Comparison of ENCODE assay signal across 8 cellular contexts in genomic region chr10:84537447-84537931, GRCh38.
A peak's percentile ranks its signal among the peaks of the same experiment; 100 is the strongest.
DNase-seq lines count a peak whose midpoint lies in the region; ATAC-seq, FAIRE-seq and TF ChIP-seq lines count a peak whose summit lies in the region.

No MANE protein-coding gene starts in this region.

- POLR2A ChIA-PET in IMR-90 (lab: Charles Lee; ENCODE audit: unreplicated experiment) (no interaction called here), PC-3 (lab: Charles Lee; ENCODE audit: unreplicated experiment) (no interaction called here)

- CTCF ChIA-PET in IMR-90 (lab: Yijun Ruan, JAX), result interaction anchor here (0.6 to 4.5 kb wide), 25 partner anchors 11 to 389 kb away, joined by 3 to 54 read pairs (median 4); partner anchors contain the start of gene CCSER2
- CTCF ChIA-PET in PC-3 (lab: Charles Lee), result interaction anchor here (0.6 to 1.4 kb wide), 11 partner anchors 15 to 273 kb away, joined by 3 to 18 read pairs (median 3); no protein-coding TSS in a partner anchor

- H3K56ac ChIP-seq in IMR-90 (ENCODE audit: extremely low read depth, insufficient read depth, low read length), result no peak overlapping the region

- H2AFZ ChIP-seq in IMR-90 (replicated peaks; ENCODE audit: low read length, poor library complexity), result no peak overlapping the region
- no peak overlapping the region for H2AFZ ChIP-seq in PC-3 (ENCODE audit: low read length)

- H3K9ac ChIP-seq in IMR-90 (ENCODE audit: low read depth, low read length) (no peak overlapping the region), PC-3 (ENCODE audit: low read length) (no peak overlapping the region)

- in situ Hi-C loops in IMR-90 (cut with MboI; ENCODE audit: low sequenced_read_pairs), result loop anchor here (10.0 kb wide), 1 partner anchor 393 kb away; no protein-coding TSS in a partner anchor
- in situ Hi-C loops in astrocyte of the cerebellum (cut with HindIII; ENCODE audit: low sequenced_read_pairs), result no loop called here

- dilution Hi-C loops in IMR-90 (cut with HindIII; ENCODE audit: low sequenced_read_pairs, unreplicated experiment), result no loop called here

- peak; percentile 95 for TF ChIP-seq RAD21 in IMR-90 (IDR thresholded peaks at IDR 0.05; ENCODE audit: low read length)

- H2AK9ac ChIP-seq in IMR-90 (replicated peaks; ENCODE audit: low read depth, low read length, poor library complexity), result no peak overlapping the region

- peak; percentile 39 for DNase-seq in 8988T
- DNase-seq in IMR-90, result peak; percentile 59
- peak; percentile 75 for DNase-seq in PC-3
- DNase-seq in astrocyte of the cerebellum (ENCODE audit: low read depth), result peak; percentile 36
- peak; percentile 20 to 77 for DNase-seq in hippocampal formation (lab: John Stamatoyannopoulos, UW)
- peak; percentile 25 to 30 for DNase-seq in stimulated activated CD4-positive, alpha-beta T cell treated with anti-CD3 and anti-CD28 coated beads, Interleukin-1b, Interleukin-23, amount 100 ng/mL, for 4 hours (ENCODE audit: low read depth in 2 of 2)

- H3K4me1 ChIP-seq in IMR-90 (ENCODE audit: control insufficient read depth, insufficient read depth, low read length) (peaks cover 8% of the 10 kb centered on the region), PC-3 (ENCODE audit: insufficient read depth, low read length) (peaks cover 10% of the 10 kb centered on the region)

- H3K18ac ChIP-seq in IMR-90 (ENCODE audit: low read depth, low read length), result no peak overlapping the region

- H3K9me3 ChIP-seq in IMR-90 (ENCODE audit: control insufficient read depth, insufficient read depth, low read length) (no peaks in the 10 kb centered on the region), PC-3 (ENCODE audit: low read length) (no peaks in the 10 kb centered on the region)

- H4K8ac ChIP-seq in IMR-90 (ENCODE audit: low read depth in 2 of 2, low read length in 2 of 2), result no peak overlapping the region

- H3K36me3 ChIP-seq in IMR-90 (ENCODE audit: control insufficient read depth, insufficient read depth, low read length) (no peaks in the 10 kb centered on the region), PC-3 (ENCODE audit: low read depth, low read length) (no peaks in the 10 kb centered on the region)

- H4K91ac ChIP-seq in IMR-90 (ENCODE audit: insufficient read depth, low read depth, low read length), result no peak overlapping the region

- no peak overlapping the region for H3K4me3 ChIP-seq in IMR-90 (ENCODE audit: insufficient read depth, low read depth, low read length)
- H3K4me3 ChIP-seq in PC-3 (ENCODE audit: low read length), result no peak overlapping the region
- no peak overlapping the region for H3K4me3 ChIP-seq in astrocyte of the cerebellum (ENCODE audit: low read depth, low read length)

- H3K9me2 ChIP-seq in PC-3 (replicated peaks; ENCODE audit: low read length), result no peaks in the 10 kb centered on the region

- no CpG with 5 or more reads among the region's 8 CpGs for WGBS in IMR-90 (ENCODE audit: extremely low coverage in 2 of 2, insufficient read length in 1 of 2), 2 experiments

- no peak for TF ChIP-seq POLR2A in IMR-90 (IDR thresholded peaks at IDR 0.05; ENCODE audit: low read depth, low read length)

- H4K20me1 ChIP-seq in IMR-90 (ENCODE audit: insufficient read depth, low read length), result no peaks in the 10 kb centered on the region
- no peaks in the 10 kb centered on the region for H4K20me1 ChIP-seq in PC-3 (ENCODE audit: low read length)

- H4K5ac ChIP-seq in IMR-90 (ENCODE audit: low read depth, low read length), result no peak overlapping the region

- no peaks in the 10 kb centered on the region for H3K79me1 ChIP-seq in IMR-90 (ENCODE audit: low read depth in 1 of 2, low read length in 2 of 2)

- H3K9me1 ChIP-seq in IMR-90 (ENCODE audit: insufficient read depth, low read length), result peaks cover 2% of the 10 kb centered on the region; the same call in 1 of the 2 replicates

- peak; percentile 74 for ATAC-seq in GM21825 (IDR thresholded peaks at IDR 0.05; ENCODE audit: unreplicated experiment)
- ATAC-seq in IMR-90 (ENCODE audit: low read depth), result peak; percentile 63
- ATAC-seq in PC-3, result peak; percentile 62

- H2BK5ac ChIP-seq in IMR-90 (ENCODE audit: low read depth, low read length, poor library complexity, severe bottlenecking), result no peak overlapping the region

- BruUV-seq in IMR-90 (replicated peaks; lab: Mats Ljungman, UMichigan), result no TSS peak
- no TSS peak for BruUV-seq in PC-3 (replicated peaks; lab: Mats Ljungman, UMichigan)

- no peak overlapping the region for H2BK15ac ChIP-seq in IMR-90 (ENCODE audit: low read depth, low read length)

- H3K23ac ChIP-seq in IMR-90 (ENCODE audit: low read depth, low read length), result no peak overlapping the region

- peak overlapping the region; percentile 25; the same call in 1 of the 2 replicates for H3K4me2 ChIP-seq in IMR-90 (ENCODE audit: low read depth, low read length)
- no peak overlapping the region for H3K4me2 ChIP-seq in PC-3 (ENCODE audit: low read length)

- H2AK5ac ChIP-seq in IMR-90 (ENCODE audit: low read depth, low read length), result no peak overlapping the region

- no peak overlapping the region for H3K14ac ChIP-seq in IMR-90 (replicated peaks; ENCODE audit: low read depth, low read length)

- no peaks in the 10 kb centered on the region for H3K27me3 ChIP-seq in IMR-90 (ENCODE audit: control insufficient read depth, insufficient read depth, low read length)
- no peaks in the 10 kb centered on the region for H3K27me3 ChIP-seq in PC-3 (ENCODE audit: low read length)

- H2BK20ac ChIP-seq in IMR-90 (ENCODE audit: low read depth, low read length), result no peak overlapping the region

- H3K79me2 ChIP-seq in PC-3 (ENCODE audit: low read length), result no peaks in the 10 kb centered on the region

- H2BK120ac ChIP-seq in IMR-90 (ENCODE audit: low read depth, low read length), result no peak overlapping the region

- intact Hi-C loops in IMR-90 (cut with micrococcal nuclease) (loop anchor here (1.0 to 2.0 kb wide), 4 partner anchors 162 to 389 kb away; no protein-coding TSS in a partner anchor), PC-3 (cut with micrococcal nuclease) (loop anchor here (1.0 kb wide), 3 partner anchors 107 to 273 kb away; no protein-coding TSS in a partner anchor)

- H3K27ac ChIP-seq in IMR-90 (ENCODE audit: insufficient read depth, low read length) (no peak overlapping the region), PC-3 (ENCODE audit: low read length) (no peak overlapping the region)

- H3K4ac ChIP-seq in IMR-90 (ENCODE audit: low read depth, low read length), result no peak overlapping the region

- no peaks in the 10 kb centered on the region for H3F3A ChIP-seq in PC-3 (ENCODE audit: low read length, unreplicated experiment)

- FAIRE-seq in G401.6 (lab: Jason Lieb, UNC), result peak; percentile 86

- TF ChIP-seq CTCF in IMR-90 (conservative IDR thresholded peaks at IDR 0.05; ENCODE audit: low read depth, low read length) (peak; percentile 92), PC-3 (conservative IDR thresholded peaks at IDR 0.05; ENCODE audit: low read depth, low read length) (peak; percentile 74), astrocyte of the cerebellum (IDR thresholded peaks at IDR 0.05; ENCODE audit: low read depth, low read length, missing control alignments) (peak; percentile 58)

TF ChIP-seq in IMR-90, 13 proteins besides CTCF, POLR2A, EP300 and RAD21:
- no peak for TF ChIP-seq RCOR1 (IDR thresholded peaks at IDR 0.05; ENCODE audit: insufficient replicate concordance, low read length)
- peak; percentile 92 for TF ChIP-seq SMC3 (IDR thresholded peaks at IDR 0.05; ENCODE audit: low read depth, low read length)
- TF ChIP-seq FOS (IDR thresholded peaks at IDR 0.05; ENCODE audit: low read depth, low read length), result no peak
- no peak for TF ChIP-seq ELK1 (IDR thresholded peaks at IDR 0.05; ENCODE audit: borderline replicate concordance, low read depth, low read length)
- peak; percentile 86 for TF ChIP-seq CEBPB (IDR thresholded peaks at IDR 0.05; ENCODE audit: low read depth, low read length)
- TF ChIP-seq USF2 (IDR thresholded peaks at IDR 0.05; ENCODE audit: low read depth, low read length), result no peak
- no peak for TF ChIP-seq BHLHE40 (IDR thresholded peaks at IDR 0.05; ENCODE audit: low read depth, low read length)
- no peak for TF ChIP-seq MXI1 (IDR thresholded peaks at IDR 0.05; ENCODE audit: borderline replicate concordance, low read depth, low read length)
- no peak for TF ChIP-seq MAFK (IDR thresholded peaks at IDR 0.05; ENCODE audit: low read depth, low read length)
- TF ChIP-seq CHD1 (IDR thresholded peaks at IDR 0.05; ENCODE audit: low read depth, low read length), result no peak
- TF ChIP-seq NFE2L2 (IDR thresholded peaks at IDR 0.05; ENCODE audit: low read depth, low read length), result no peak
- TF ChIP-seq RFX5 (IDR thresholded peaks at IDR 0.05; ENCODE audit: low read depth, low read length), result no peak
- TF ChIP-seq MAZ (IDR thresholded peaks at IDR 0.05; ENCODE audit: borderline replicate concordance, low read depth, low read length), result peak; percentile 69; the same call in 1 of the 2 replicates
